ENCODE assay signal across 18 cellular contexts in the genomic region with DNA sequence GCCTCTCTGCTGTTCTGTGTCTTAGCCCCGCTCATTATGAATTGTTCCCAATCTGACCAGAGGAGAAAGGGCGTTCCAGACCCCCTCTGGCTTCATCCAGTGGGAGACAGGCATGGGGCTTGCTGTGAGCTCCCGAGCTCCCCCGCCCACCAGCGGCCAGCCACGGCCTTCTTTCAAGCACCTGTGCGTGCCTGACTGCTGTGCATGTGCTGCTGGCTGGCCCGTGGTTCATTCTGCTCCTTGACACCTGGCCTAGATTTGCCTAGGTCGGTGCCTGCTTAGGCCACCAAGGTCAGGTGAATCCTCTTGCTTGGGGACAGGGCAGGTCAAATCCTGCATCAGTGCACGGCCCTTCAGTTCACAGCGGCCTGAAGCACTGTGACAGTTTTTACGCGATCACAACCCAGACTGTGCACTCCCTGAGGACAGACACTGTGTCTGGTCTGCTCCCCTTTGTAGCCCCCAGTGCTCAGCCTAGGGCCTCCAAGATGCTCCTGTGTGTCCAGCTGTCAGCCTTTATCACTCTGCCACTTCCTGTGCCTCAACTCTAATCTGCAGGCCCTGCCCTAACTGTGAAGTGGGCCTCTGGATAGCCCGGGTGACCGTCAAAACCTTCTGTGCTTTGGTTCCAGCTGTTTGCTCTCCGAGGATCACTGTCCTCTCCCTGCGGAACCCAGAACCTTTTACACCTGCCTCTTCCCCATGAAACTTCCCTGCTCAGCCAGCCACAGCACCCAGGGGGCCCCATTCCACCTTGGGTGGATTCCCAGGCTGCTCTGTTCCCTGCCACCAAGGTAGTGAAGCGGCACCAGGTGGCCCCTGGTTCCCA. TPM values are rescaled to one million over a fixed set of nuclear protein-coding genes. Genes with fewer than 3 reads are reported as not detected.
DNase-seq lines count a peak whose midpoint lies in the region; ATAC-seq and TF ChIP-seq lines count a peak whose summit lies in the region.
"Had no signal": no experiment of that assay in that cellular context is flagged by ENCODE, and none has a peak within 500 bp of the region (broad histone marks: within the 10 kb centered on the region; RNA-seq: fewer than 3 reads in every experiment).

No MANE protein-coding gene starts in this region.

- H3K4me2 ChIP-seq in PC-9 = peak overlapping the region; percentile 4

- peaks cover 13% of the 10 kb centered on the region for H3K79me2 ChIP-seq in PC-9 (ENCODE audit: low read depth)

- no peak overlapping the region for H2AFZ ChIP-seq in PC-9

- no peak for TF ChIP-seq POLR2A in esophagus squamous epithelium (IDR thresholded peaks at IDR 0.05)

- POLR2A ChIA-PET in activated CD4-positive, alpha-beta T cell treated with anti-CD3 and anti-CD28 coated beads, Interleukin-2, amount 10 ng/mL, durations not matched to agents 7 days and 5 days (lab: Charles Lee) = no interaction called here
- POLR2A ChIA-PET in PC-9 (lab: Charles Lee; ENCODE audit: unreplicated experiment) = no interaction called here

- no peaks in the 10 kb centered on the region for H3K36me3 Mint-ChIP-seq in activated CD4-positive, alpha-beta T cell treated with anti-CD3 and anti-CD28 coated beads, Interleukin-2, amount 10 ng/mL, durations not matched to agents 7 days and 5 days (ENCODE audit: low read depth)
- peaks cover 14% of the 10 kb centered on the region for H3K36me3 Mint-ChIP-seq in stimulated activated effector memory CD8-positive, alpha-beta T cell treated with anti-CD3 and anti-CD28 coated beads, Interleukin-12 subunit alpha, Interleukin-12 subunit beta, amount 100 ng/mL, for 72 hours

- H3K27me3 ChIP-seq in PC-9 (ENCODE audit: insufficient read depth, low read depth) = no peaks in the 10 kb centered on the region
- no peaks in the 10 kb centered on the region for H3K27me3 ChIP-seq in esophagus squamous epithelium
- H3K27me3 ChIP-seq: ovary, SJSA1, testis had no signal

- H4K20me1 ChIP-seq in PC-9 (ENCODE audit: insufficient read depth) = peaks cover 6% of the 10 kb centered on the region; the same call in 1 of the 2 replicates

- no peaks in the 10 kb centered on the region for H3K27me3 Mint-ChIP-seq in activated CD4-positive, alpha-beta T cell treated with anti-CD3 and anti-CD28 coated beads, Interleukin-2, amount 10 ng/mL, durations not matched to agents 7 days and 5 days

- no peak overlapping the region for H3K4me3 Mint-ChIP-seq in activated CD4-positive, alpha-beta T cell treated with anti-CD3 and anti-CD28 coated beads, Interleukin-2, amount 10 ng/mL, durations not matched to agents 7 days and 5 days
- peak overlapping the region; percentile 93 for H3K4me3 Mint-ChIP-seq in stimulated activated effector memory CD8-positive, alpha-beta T cell treated with anti-CD3 and anti-CD28 coated beads, Interleukin-12 subunit alpha, Interleukin-12 subunit beta, amount 100 ng/mL, for 72 hours

- peaks cover 39% of the 10 kb centered on the region for H3K4me1 Mint-ChIP-seq in activated CD4-positive, alpha-beta T cell treated with anti-CD3 and anti-CD28 coated beads, Interleukin-2, amount 10 ng/mL, durations not matched to agents 7 days and 5 days
- H3K4me1 Mint-ChIP-seq in stimulated activated effector memory CD8-positive, alpha-beta T cell treated with anti-CD3 and anti-CD28 coated beads, Interleukin-12 subunit alpha, Interleukin-12 subunit beta, amount 100 ng/mL, for 72 hours = peaks cover 58% of the 10 kb centered on the region

- H3K9me3 Mint-ChIP-seq in activated CD4-positive, alpha-beta T cell treated with anti-CD3 and anti-CD28 coated beads, Interleukin-2, amount 10 ng/mL, durations not matched to agents 7 days and 5 days = no peaks in the 10 kb centered on the region
- H3K9me3 Mint-ChIP-seq in stimulated activated effector memory CD8-positive, alpha-beta T cell treated with anti-CD3 and anti-CD28 coated beads, Interleukin-12 subunit alpha, Interleukin-12 subunit beta, amount 100 ng/mL, for 72 hours = no peaks in the 10 kb centered on the region

- WGBS in esophagus squamous epithelium, 2 donors = 90 to 96% methylated on average over 10 to 13 of the region's 18 CpGs

- H3K27ac ChIP-seq in PC-9 (peak overlapping the region; percentile 31; the same call in 1 of the 2 replicates), esophagus squamous epithelium (peak overlapping the region in 3 of 4 donors; percentile 78 to 88 (median 78))
- H3K27ac ChIP-seq: SJSA1 had no signal

- H3K4me1 ChIP-seq in PC-9 (replicated peaks; ENCODE audit: insufficient read depth) (peaks cover 74% of the 10 kb centered on the region), esophagus squamous epithelium (peaks cover 6 to 59% (median 26%) of the 10 kb centered on the region in 3 donors)

- TF ChIP-seq CTCF in PC-9 (conservative IDR thresholded peaks at IDR 0.05) = no peak
- TF ChIP-seq CTCF in esophagus squamous epithelium (IDR thresholded peaks at IDR 0.05) = no peak

- intact Hi-C loops in PC-9 (cut with micrococcal nuclease; ENCODE audit: unreplicated experiment) (no loop called here), esophagus squamous epithelium (cut with DNase I) (no loop called here)

- DNase-seq in activated CD4-positive, alpha-beta T cell treated with anti-CD3 and anti-CD28 coated beads, Interleukin-2, amount 10 ng/mL, durations not matched to agents 7 days and 5 days = no peak
- DNase-seq in activated CD4-positive, alpha-beta T cell treated with anti-CD3 and anti-CD28 coated beads for 4 hours = no peak
- DNase-seq in PC-9 (no peak), esophagus squamous epithelium (lab: John Stamatoyannopoulos, UW) (no peak), NCI-H69 (lab: John Stamatoyannopoulos, UW) (no peak), NCI-H524 (lab: John Stamatoyannopoulos, UW) (no peak)
- no peak for DNase-seq in stimulated activated effector memory CD8-positive, alpha-beta T cell treated with anti-CD3 and anti-CD28 coated beads, Interleukin-12 subunit alpha, Interleukin-12 subunit beta, amount 100 ng/mL, for 72 hours (ENCODE audit: low spot score in 2 of 2)
- DNase-seq: activated CD4-positive, alpha-beta T cell treated with anti-CD3 and anti-CD28 coated beads for 1 hour; activated T-cell treated with anti-CD3 and anti-CD28 coated beads, Interleukin-2, amount 50 U/mL, for 48 hours; DMS153; NCI-H1436 treated with DMSO at 0.1 percent for 48 hours; NCI-H524 treated with DMSO at 0.1 percent for 48 hours; stimulated activated CD4-positive, alpha-beta T cell treated with anti-CD3 and anti-CD28 coated beads, Interleukin-12 subunit alpha, Interleukin-12 subunit beta, amount 100 ng/mL, for 4 hours; testis had no signal

- peak overlapping the region; percentile 20 for H3K27ac Mint-ChIP-seq in activated CD4-positive, alpha-beta T cell treated with anti-CD3 and anti-CD28 coated beads, Interleukin-2, amount 10 ng/mL, durations not matched to agents 7 days and 5 days
- H3K27ac Mint-ChIP-seq in stimulated activated effector memory CD8-positive, alpha-beta T cell treated with anti-CD3 and anti-CD28 coated beads, Interleukin-12 subunit alpha, Interleukin-12 subunit beta, amount 100 ng/mL, for 72 hours = peak overlapping the region; percentile 83

- CTCF ChIA-PET in activated CD4-positive, alpha-beta T cell treated with anti-CD3 and anti-CD28 coated beads, Interleukin-2, amount 10 ng/mL, durations not matched to agents 7 days and 5 days (lab: Charles Lee) = interaction anchor here (0.6 to 2.8 kb wide), 7 partner anchors 8 to 50 kb away, joined by 3 to 15 read pairs (median 5); no protein-coding TSS in a partner anchor
- CTCF ChIA-PET in PC-9 (lab: Charles Lee) = no interaction called here

- no TSS peak for BruUV-seq in PC-9 (replicated peaks; lab: Mats Ljungman, UMichigan)

- H3K4me3 ChIP-seq in PC-9 = no peak overlapping the region
- no peak overlapping the region for H3K4me3 ChIP-seq in esophagus squamous epithelium
- H3K4me3 ChIP-seq: lung, ovary, SJSA1, testis had no signal

- H3K9me3 ChIP-seq in PC-9 (ENCODE audit: insufficient read depth, low read depth) = no peaks in the 10 kb centered on the region
- H3K9me3 ChIP-seq in esophagus squamous epithelium = no peaks in the 10 kb centered on the region
- H3K9me3 ChIP-seq: ovary, SJSA1, testis had no signal

- peaks cover 39% of the 10 kb centered on the region for H3F3A ChIP-seq in PC-9 (ENCODE audit: insufficient read depth, low read depth)

- H3K9me2 ChIP-seq in PC-9 (ENCODE audit: insufficient read depth) = no peaks in the 10 kb centered on the region

- no peaks in the 10 kb centered on the region for H3K36me3 ChIP-seq in PC-9 (ENCODE audit: low read depth)
- H3K36me3 ChIP-seq in esophagus squamous epithelium = no peaks in the 10 kb centered on the region
- H3K36me3 ChIP-seq: ovary had no signal

- ATAC-seq in stimulated activated effector memory CD8-positive, alpha-beta T cell treated with anti-CD3 and anti-CD28 coated beads, Interleukin-12 subunit alpha, Interleukin-12 subunit beta, amount 100 ng/mL, for 72 hours = no peak
- no peak for ATAC-seq in GM21423 (IDR thresholded peaks at IDR 0.05; ENCODE audit: unreplicated experiment)

RNA-seq across cellular contexts. Expression of a gene that starts 3.5 kb away (rescaled TPM):
- 10 to 100 TPM; 58.9 to 62.2 TPM for total RNA-seq in activated CD4-positive, alpha-beta T cell treated with anti-CD3 and anti-CD28 coated beads, Interleukin-2, amount 10 ng/mL, durations not matched to agents 7 days and 5 days
- total RNA-seq in PC-9 (2021) (24.1 and 43.1 TPM in 2 replicates), esophagus squamous epithelium (10 to 100 TPM; 16.9 to 80.9 (median 39.7) TPM)
